13 cellular contexts compared by ENCODE assay signal in genomic region chr17:9671559-9671958, GRCh38. TPM values are rescaled to one million over a fixed set of nuclear protein-coding genes. Genes with fewer than 3 reads are reported as not detected.
DNase-seq lines count a peak whose midpoint lies in the region; ATAC-seq and TF ChIP-seq lines count a peak whose summit lies in the region.
"Had no signal": no experiment of that assay in that cellular context is flagged by ENCODE, and none has a peak within 500 bp of the region (broad histone marks: within the 10 kb centered on the region; RNA-seq: fewer than 3 reads in every experiment).

No MANE protein-coding gene starts in this region.

- no peak for ATAC-seq in WTC11
- ATAC-seq in stimulated activated naive CD8-positive, alpha-beta T cell treated with anti-CD3 and anti-CD28 coated beads, Interleukin-15, amount 100 ng/mL, for 72 hours = no peak
- ATAC-seq: HepG2 had no signal

- H3K9me3 Mint-ChIP-seq in neural progenitor cell (no peaks in the 10 kb centered on the region), WTC11 (no peaks in the 10 kb centered on the region)
- H3K9me3 Mint-ChIP-seq in stimulated activated naive CD8-positive, alpha-beta T cell treated with anti-CD3 and anti-CD28 coated beads, Interleukin-15, amount 100 ng/mL, for 72 hours = no peaks in the 10 kb centered on the region
- H3K9me3 Mint-ChIP-seq: CD4-positive, alpha-beta T cell had no signal

- intact Hi-C loops in thyroid gland (cut with DNase I) = no loop called here

- H4K20me1 ChIP-seq in neural progenitor cell (ENCODE audit: low read depth) = no peaks in the 10 kb centered on the region

- no peaks in the 10 kb centered on the region for H3K79me2 ChIP-seq in neural progenitor cell (ENCODE audit: low read depth)

- H3K4me3 ChIP-seq in neural progenitor cell = no peak overlapping the region
- no peak overlapping the region for H3K4me3 ChIP-seq in thyroid gland (replicated peaks in 1 of 3)

- H2AFZ ChIP-seq in neural progenitor cell (replicated peaks) = no peak overlapping the region

- 28 to 30% methylated on average over 4 of the region's 4 CpGs for WGBS in thyroid gland, 2 donors

- H3K27me3 ChIP-seq in neural progenitor cell (no peaks in the 10 kb centered on the region), thyroid gland (no peaks in the 10 kb centered on the region)

- H3K27ac ChIP-seq in C4-2B (peak overlapping the region; percentile 88), neural progenitor cell (no peak overlapping the region), thyroid gland (peak overlapping the region; percentile 21 to 60 (median 48))

- peak; percentile 89 for DNase-seq in NCI-H1436 (lab: John Stamatoyannopoulos, UW)
- peak; percentile 59 for DNase-seq in neural progenitor cell (ENCODE audit: low spot score)
- no peak for DNase-seq in thyroid gland
- no peak for DNase-seq in WTC11 (ENCODE audit: low spot score)
- DNase-seq in stimulated activated naive CD8-positive, alpha-beta T cell treated with anti-CD3 and anti-CD28 coated beads, Interleukin-15, amount 100 ng/mL, for 72 hours = no peak
- no peak for DNase-seq in Kasumi-1 (lab: John Stamatoyannopoulos, UW)
- DNase-seq: Calu3; CD4-positive, alpha-beta T cell; DMS79; GDM1; HCEC 1CT had no signal

- H3K36me3 ChIP-seq in neural progenitor cell = no peaks in the 10 kb centered on the region
- H3K36me3 ChIP-seq in thyroid gland = no peaks in the 10 kb centered on the region

- H3K9me3 ChIP-seq in neural progenitor cell (ENCODE audit: low read depth) = no peaks in the 10 kb centered on the region
- no peaks in the 10 kb centered on the region for H3K9me3 ChIP-seq in thyroid gland

- POLR2A ChIA-PET in WTC11 (lab: Charles Lee) = no interaction called here

- H3K27me3 Mint-ChIP-seq in neural progenitor cell (ENCODE audit: insufficient read depth, low read depth) (no peaks in the 10 kb centered on the region), WTC11 (ENCODE audit: low read depth) (no peaks in the 10 kb centered on the region)
- H3K27me3 Mint-ChIP-seq in stimulated activated naive CD8-positive, alpha-beta T cell treated with anti-CD3 and anti-CD28 coated beads, Interleukin-15, amount 100 ng/mL, for 72 hours = peaks cover 31% of the 10 kb centered on the region

- H3K9ac ChIP-seq in neural progenitor cell = no peak overlapping the region

- TF ChIP-seq POLR2A in thyroid gland (IDR thresholded peaks at IDR 0.05) = no peak

- TF ChIP-seq CTCF in C4-2B (conservative IDR thresholded peaks at IDR 0.05) (no peak), neural progenitor cell (IDR thresholded peaks at IDR 0.05) (no peak), thyroid gland (IDR thresholded peaks at IDR 0.05) (no peak), WTC11 (IDR thresholded peaks at IDR 0.05) (no peak)

- H3K4me3 Mint-ChIP-seq in neural progenitor cell (no peak overlapping the region), WTC11 (no peak overlapping the region)
- H3K4me3 Mint-ChIP-seq in stimulated activated naive CD8-positive, alpha-beta T cell treated with anti-CD3 and anti-CD28 coated beads, Interleukin-15, amount 100 ng/mL, for 72 hours = no peak overlapping the region
- H3K4me3 Mint-ChIP-seq: CD4-positive, alpha-beta T cell had no signal

- no peaks in the 10 kb centered on the region for H3F3A ChIP-seq in neural progenitor cell (ENCODE audit: low read depth)

- H3K27ac Mint-ChIP-seq in neural progenitor cell (no peak overlapping the region), WTC11 (no peak overlapping the region)
- no peak overlapping the region for H3K27ac Mint-ChIP-seq in stimulated activated naive CD8-positive, alpha-beta T cell treated with anti-CD3 and anti-CD28 coated beads, Interleukin-15, amount 100 ng/mL, for 72 hours
- H3K27ac Mint-ChIP-seq: CD4-positive, alpha-beta T cell had no signal

- H3K36me3 Mint-ChIP-seq in neural progenitor cell (no peaks in the 10 kb centered on the region), WTC11 (peaks cover 5% of the 10 kb centered on the region)

- peaks cover 17% of the 10 kb centered on the region for H3K4me1 ChIP-seq in neural progenitor cell
- peaks cover 5 to 25% of the 10 kb centered on the region in 2 donors for H3K4me1 ChIP-seq in thyroid gland

- peak overlapping the region; percentile 51 for H3K4me2 ChIP-seq in neural progenitor cell

- CTCF ChIA-PET in WTC11 (lab: Charles Lee) = interaction anchor here (0.6 to 3.1 kb wide), 2 partner anchors 94 to 113 kb away, joined by 3 to 11 read pairs; partner anchors contain the start of gene CFAP52

- peaks cover 18% of the 10 kb centered on the region for H3K4me1 Mint-ChIP-seq in neural progenitor cell
- H3K4me1 Mint-ChIP-seq in WTC11 = peaks cover 33% of the 10 kb centered on the region
- H3K4me1 Mint-ChIP-seq in stimulated activated naive CD8-positive, alpha-beta T cell treated with anti-CD3 and anti-CD28 coated beads, Interleukin-15, amount 100 ng/mL, for 72 hours = peaks cover 5% of the 10 kb centered on the region

TF ChIP-seq in WTC11, 78 proteins besides CTCF, POLR2A, EP300 and RAD21 (continues in another document):
- TF ChIP-seq CREM (CRISPR knock-in tag; IDR thresholded peaks at IDR 0.05) (no peak), EMX1 (CRISPR knock-in tag; IDR thresholded peaks at IDR 0.05) (no peak), FOXP4 (CRISPR knock-in tag; IDR thresholded peaks at IDR 0.05) (no peak), PRDM15 (CRISPR knock-in tag; IDR thresholded peaks at IDR 0.05) (no peak), NR3C1 (CRISPR knock-in tag; conservative IDR thresholded peaks at IDR 0.05; ENCODE audit: low read depth) (no peak), ZNF219 (CRISPR knock-in tag; IDR thresholded peaks at IDR 0.05; ENCODE audit: borderline replicate concordance) (no peak), ATF2 (CRISPR knock-in tag; IDR thresholded peaks at IDR 0.05; ENCODE audit: borderline replicate concordance, low read depth) (no peak), ZSCAN18 (CRISPR knock-in tag; IDR thresholded peaks at IDR 0.05) (no peak)

RNA-seq across cellular contexts. Expression of gene USP43, which starts 26.2 kb away (rescaled TPM):
- total RNA-seq in neural progenitor cell (ENCODE audit: low replicate concordance) (0.06 TPM in 1 of 2 replicates, not detected in the other), thyroid gland (1 to 10 TPM; 3.0 to 5.1 (median 3.9) TPM), WTC11 (2021) (6.8 to 8.6 TPM (median 7.3 TPM) in 3 replicates)

Comparison
In these comparisons a context has a peak if more than half of its experiments do, and no peak if none do; other contexts are left out.
1. DNase-seq: peak in NCI-H1436 (single experiment) and neural progenitor cell (single experiment); none in thyroid gland (0 of 2), WTC11 (single experiment), stimulated activated naive CD8-positive, alpha-beta T cell treated with anti-CD3 and anti-CD28 coated beads, Interleukin-15, amount 100 ng/mL, for 72 hours (0 of 2) and Kasumi-1 (0 of 2).